Comparison of ENCODE assay signal across 1 cellular context in the genomic region with DNA sequence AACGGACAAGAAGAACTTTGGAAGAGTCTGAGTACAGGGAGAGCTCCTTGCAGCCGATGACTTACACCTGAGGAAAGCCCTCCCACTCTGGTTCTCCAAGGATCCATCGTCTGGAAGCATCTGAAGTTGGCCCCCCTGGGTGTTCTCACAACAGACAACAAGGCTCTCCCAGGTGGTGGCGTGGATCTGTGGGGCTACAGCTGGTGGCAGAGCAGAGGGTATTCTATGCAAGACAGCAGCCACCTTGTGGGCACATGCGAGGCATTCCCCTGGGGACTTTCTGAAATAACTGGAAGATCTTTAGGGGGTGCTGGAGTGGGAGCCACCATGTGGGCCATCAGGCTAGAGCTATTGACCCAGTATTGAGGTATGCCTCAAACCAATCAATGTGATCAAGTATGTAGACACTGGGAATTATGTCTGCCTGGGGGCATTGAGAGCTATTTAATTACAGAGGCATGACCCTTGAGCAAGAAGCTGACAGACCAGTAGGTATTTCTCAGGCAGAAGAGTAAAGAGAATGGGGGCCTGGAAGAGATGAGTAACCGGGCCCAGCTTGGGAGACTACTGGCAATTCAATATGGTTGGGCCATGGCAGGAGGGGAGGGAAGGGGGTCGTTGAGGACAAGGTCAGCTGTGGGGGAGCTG.
TF ChIP-seq lines count a peak whose summit lies in the region.

No MANE protein-coding gene starts in this region.

TF ChIP-seq in H1, 55 proteins besides CTCF, POLR2A, EP300 and RAD21:
- no peak for TF ChIP-seq HDAC2 (IDR thresholded peaks at IDR 0.05; ENCODE audit: borderline replicate concordance in 1 of 2, low read depth in 2 of 2, low read length in 2 of 2)
- TF ChIP-seq, protein P1, sequence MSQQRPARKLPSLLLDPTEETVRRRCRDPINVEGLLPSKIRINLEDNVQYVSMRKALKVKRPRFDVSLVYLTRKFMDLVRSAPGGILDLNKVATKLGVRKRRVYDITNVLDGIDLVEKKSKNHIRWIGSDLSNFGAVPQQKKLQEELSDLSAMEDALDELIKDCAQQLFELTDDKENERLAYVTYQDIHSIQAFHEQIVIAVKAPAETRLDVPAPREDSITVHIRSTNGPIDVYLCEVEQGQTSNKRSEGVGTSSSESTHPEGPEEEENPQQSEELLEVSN (IDR thresholded peaks at IDR 0.05) = no peak
- no peak for TF ChIP-seq FOSL1 (IDR thresholded peaks at IDR 0.05; ENCODE audit: insufficient read depth, low read depth, low read length)
- TF ChIP-seq RBBP5 (IDR thresholded peaks at IDR 0.05; ENCODE audit: borderline replicate concordance, low read depth, low read length) = no peak
- TF ChIP-seq CHD2 (IDR thresholded peaks at IDR 0.05; ENCODE audit: low read length) = no peak
- no peak for TF ChIP-seq POU5F1 (IDR thresholded peaks at IDR 0.05; ENCODE audit: low read depth, low read length)
- TF ChIP-seq CHD1 (IDR thresholded peaks at IDR 0.05; ENCODE audit: low read depth, low read length) = no peak
- TF ChIP-seq GABPA (IDR thresholded peaks at IDR 0.05; ENCODE audit: borderline replicate concordance, insufficient read depth, low read length) = no peak
- TF ChIP-seq CREB1 (IDR thresholded peaks at IDR 0.05) = no peak
- TF ChIP-seq BRCA1 (IDR thresholded peaks at IDR 0.05; ENCODE audit: low read depth, low read length) = no peak
- TF ChIP-seq SP2 (IDR thresholded peaks at IDR 0.05; ENCODE audit: low read length) = no peak
- no peak for TF ChIP-seq TAF7 (optimal IDR thresholded peaks at IDR 0.05; ENCODE audit: borderline replicate concordance, low read depth, low read length)
- no peak for TF ChIP-seq RNF2 (IDR thresholded peaks at IDR 0.05; ENCODE audit: borderline replicate concordance, low read depth, low read length, missing control alignments, poor library complexity, severe bottlenecking)
- no peak for TF ChIP-seq JUN (IDR thresholded peaks at IDR 0.05; ENCODE audit: low read depth, low read length)
- TF ChIP-seq TEAD4 (IDR thresholded peaks at IDR 0.05; ENCODE audit: low read depth, low read length) = no peak
- no peak for TF ChIP-seq GTF2F1 (IDR thresholded peaks at IDR 0.05; ENCODE audit: borderline replicate concordance, low read depth, low read length)
